20 cellular contexts compared by ENCODE assay signal in the genomic region with DNA sequence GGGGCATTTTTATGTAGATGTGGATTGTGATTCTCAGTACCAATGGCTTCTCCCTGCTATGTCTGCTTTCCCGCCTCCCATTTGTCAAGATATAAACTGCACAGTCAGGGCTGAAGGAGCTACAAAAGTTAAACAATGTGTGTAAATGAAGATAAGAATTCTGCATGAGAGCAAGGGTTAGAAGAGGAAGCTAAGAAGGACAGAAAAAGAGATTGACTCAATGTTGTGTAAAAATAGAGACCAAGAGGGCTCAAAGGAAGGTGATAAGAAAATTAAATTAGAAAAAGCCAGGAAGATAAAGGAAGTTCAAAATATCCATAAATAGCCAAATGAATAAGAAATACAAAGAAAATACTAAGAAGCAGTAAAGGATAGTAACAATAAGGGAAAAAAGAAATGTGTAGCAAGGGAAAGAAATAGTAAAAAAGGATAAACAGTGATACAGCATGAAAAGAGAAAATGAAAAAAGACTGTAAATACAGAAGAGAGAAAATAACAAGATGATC.
A peak's percentile ranks its signal among the peaks of the same experiment; 100 is the strongest.
DNase-seq lines count a peak whose midpoint lies in the region; ATAC-seq, FAIRE-seq and TF ChIP-seq lines count a peak whose summit lies in the region.
"Had no signal": no experiment of that assay in that cellular context is flagged by ENCODE, and none has a peak within 500 bp of the region (broad histone marks: within the 10 kb centered on the region; RNA-seq: fewer than 3 reads in every experiment).

No MANE protein-coding gene starts in this region.

- H3K27ac ChIP-seq in astrocyte (ENCODE audit: low read depth, low read length) (no peak overlapping the region), mesodermal cell (ENCODE audit: low read depth, low read length, severe bottlenecking) (peak overlapping the region; percentile 6), small intestine (ENCODE audit: low read depth in 1 of 2, low read length in 1 of 2) (no peak overlapping the region)
- H3K27ac ChIP-seq: C4-2B had no signal

- no CpG with 5 or more reads among the region's 1 CpG for WGBS in mesodermal cell (ENCODE audit: insufficient coverage in 2 of 2), 2 experiments
- 19 to 48% (median 36%) methylated on average over 1 of the region's 1 CpG for WGBS in small intestine, 3 donors

- H3K27me3 Mint-ChIP-seq in Calu3 (ENCODE audit: unreplicated experiment) (no peaks in the 10 kb centered on the region), astrocyte (ENCODE audit: low read depth, unreplicated experiment) (no peaks in the 10 kb centered on the region)

- FAIRE-seq in astrocyte (lab: Jason Lieb, UNC), result peak; percentile 49
- no peak for FAIRE-seq in small intestine (lab: Jason Lieb, UNC)
- FAIRE-seq: GM12878, GM19239 had no signal

- no peaks in the 10 kb centered on the region for H3K36me3 Mint-ChIP-seq in Calu3 (ENCODE audit: insufficient read depth, unreplicated experiment)
- H3K36me3 Mint-ChIP-seq in astrocyte (ENCODE audit: low read depth, unreplicated experiment), result no peaks in the 10 kb centered on the region

- no peak overlapping the region for H3K9ac ChIP-seq in astrocyte (ENCODE audit: low read length)
- H3K9ac ChIP-seq: SK-N-SH had no signal

- BruUV-seq in Calu3 (replicated peaks; lab: Mats Ljungman, UMichigan), result no TSS peak

- no peak overlapping the region for H2AFZ ChIP-seq in astrocyte (ENCODE audit: low read depth, low read length)
- H2AFZ ChIP-seq: GM23338 had no signal

- H3K4me3 Mint-ChIP-seq in Calu3 (ENCODE audit: low read depth, unreplicated experiment) (no peak overlapping the region), astrocyte (ENCODE audit: unreplicated experiment) (no peak overlapping the region)
- H3K4me3 Mint-ChIP-seq: GM23338 had no signal

- no peak overlapping the region for H3K4me2 ChIP-seq in astrocyte (ENCODE audit: low read length)
- H3K4me2 ChIP-seq: GM23338, SK-N-SH had no signal

- H3K9me3 ChIP-seq in astrocyte (ENCODE audit: insufficient read depth, low read depth, low read length) (peaks cover 3% of the 10 kb centered on the region), mesodermal cell (ENCODE audit: control insufficient read depth, low read length) (no peaks in the 10 kb centered on the region), small intestine (ENCODE audit: control insufficient read depth, low read depth) (no peaks in the 10 kb centered on the region)
- H3K9me3 ChIP-seq: SK-N-SH had no signal

- TF ChIP-seq CTCF in Calu3 (IDR thresholded peaks at IDR 0.05; ENCODE audit: unreplicated experiment) (no peak), astrocyte (IDR thresholded peaks at IDR 0.05; ENCODE audit: insufficient read depth, low read depth, low read length) (no peak)

- CTCF ChIA-PET in Calu3 (lab: Charles Lee), result no interaction called here

- H3K79me2 ChIP-seq in astrocyte (ENCODE audit: insufficient read depth, low read length), result no peaks in the 10 kb centered on the region

- H3K4me1 Mint-ChIP-seq in Calu3 (ENCODE audit: low read depth, unreplicated experiment) (peaks cover 19% of the 10 kb centered on the region), astrocyte (ENCODE audit: low read depth, unreplicated experiment) (no peaks in the 10 kb centered on the region)

- no peaks in the 10 kb centered on the region for H3K27me3 ChIP-seq in astrocyte (ENCODE audit: insufficient read depth, low read length)
- no peaks in the 10 kb centered on the region for H3K27me3 ChIP-seq in small intestine (ENCODE audit: control insufficient read depth in 2 of 2, insufficient read depth in 2 of 2, low read length in 2 of 2)

- peak overlapping the region; percentile 12 for H3K27ac Mint-ChIP-seq in Calu3 (ENCODE audit: unreplicated experiment)
- H3K27ac Mint-ChIP-seq in astrocyte (ENCODE audit: unreplicated experiment), result no peak overlapping the region
- H3K27ac Mint-ChIP-seq: GM23338 had no signal

- no peaks in the 10 kb centered on the region for H4K20me1 ChIP-seq in astrocyte (ENCODE audit: insufficient read depth, low read length)

- intact Hi-C loops in Calu3 (cut with micrococcal nuclease; ENCODE audit: unreplicated experiment), result no loop called here

- H3K4me1 ChIP-seq in astrocyte (ENCODE audit: insufficient read depth, low read length) (no peaks in the 10 kb centered on the region), mesodermal cell (ENCODE audit: control insufficient read depth, insufficient read depth, low read length, poor library complexity, severe bottlenecking) (peaks cover 6% of the 10 kb centered on the region), small intestine (ENCODE audit: control insufficient read depth in 2 of 2, insufficient read depth in 1 of 2, low read depth in 1 of 2, low read length in 1 of 2) (no peaks in the 10 kb centered on the region)

- peaks cover 6% of the 10 kb centered on the region for H3K9me3 Mint-ChIP-seq in Calu3 (ENCODE audit: low read depth, unreplicated experiment)
- peaks cover 2% of the 10 kb centered on the region for H3K9me3 Mint-ChIP-seq in astrocyte (ENCODE audit: unreplicated experiment)
- H3K9me3 Mint-ChIP-seq: GM23338 had no signal

- ATAC-seq in GM21423 (IDR thresholded peaks at IDR 0.05; ENCODE audit: unreplicated experiment), result no peak
- ATAC-seq: GM12878, GM23338, HCT116 had no signal

- no peak overlapping the region for H3K4me3 ChIP-seq in astrocyte (ENCODE audit: insufficient read depth, low read depth, low read length)
- no peak overlapping the region for H3K4me3 ChIP-seq in mesodermal cell (ENCODE audit: extremely low read depth, insufficient read depth, low read length, poor library complexity, severe bottlenecking)
- no peak overlapping the region for H3K4me3 ChIP-seq in small intestine (ENCODE audit: low read depth in 1 of 2, low read length in 2 of 2)
- H3K4me3 ChIP-seq: GM12878, GM23338 had no signal

- no peaks in the 10 kb centered on the region for H3K36me3 ChIP-seq in astrocyte (ENCODE audit: insufficient read depth, low read length)
- no peaks in the 10 kb centered on the region for H3K36me3 ChIP-seq in mesodermal cell (ENCODE audit: control insufficient read depth, insufficient read depth, low read length)
- no peaks in the 10 kb centered on the region for H3K36me3 ChIP-seq in small intestine (ENCODE audit: control insufficient read depth in 2 of 2, insufficient read depth in 2 of 2, low read length in 2 of 2)

- DNase-seq in Calu3 (no peak), OCI-M1 (lab: John Stamatoyannopoulos, UW) (peak; percentile 93), astrocyte (ENCODE audit: low read depth) (no peak), NCI-H2171 (lab: John Stamatoyannopoulos, UW) (no peak), small intestine (no peak)
- DNase-seq: AML-193, MV-4-11, NCI-H1694 treated with DMSO at 0.1 percent for 48 hours, NCI-H2227 treated with DMSO at 0.1 percent for 48 hours, NCI-H510A treated with DMSO at 0.1 percent for 48 hours, NCI-H774, SHP77 treated with DMSO at 0.1 percent for 48 hours, SK-N-SH had no signal
